29 cellular contexts compared by ENCODE assay signal in the genomic region with DNA sequence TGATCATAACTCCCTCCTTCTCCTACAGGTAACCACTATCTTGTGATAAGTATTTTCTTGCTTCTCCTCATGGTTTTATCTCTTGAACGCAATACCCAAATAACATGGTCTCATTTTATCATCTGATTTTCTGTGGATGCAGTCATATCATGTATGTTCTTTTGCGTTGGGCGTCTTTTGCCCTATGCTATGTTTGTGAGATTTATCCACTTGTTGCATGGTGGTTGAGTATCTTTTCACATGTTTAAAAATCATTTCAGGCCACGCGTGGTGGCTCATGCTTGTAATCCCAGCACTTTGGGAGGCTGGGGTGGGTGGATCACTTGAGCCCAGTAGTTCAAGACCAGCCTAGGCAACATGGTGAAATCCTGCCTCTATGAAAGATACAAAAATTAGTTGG. TPM values are rescaled to one million over a fixed set of nuclear protein-coding genes. Genes with fewer than 3 reads are reported as not detected.
"Had no signal": no experiment of that assay in that cellular context is flagged by ENCODE, and none has a peak within 500 bp of the region (broad histone marks: within the 10 kb centered on the region; RNA-seq: fewer than 3 reads in every experiment).

No MANE protein-coding gene starts in this region.

- H3K9me3 ChIP-seq: suprapubic skin, testis, thoracic aorta, thyroid gland, transverse colon, upper lobe of left lung, upper lobe of right lung, uterus, vagina had no signal

- H3K4me3 ChIP-seq: stomach, suprapubic skin, testis, thoracic aorta, thyroid gland, tibial artery, tibial nerve, transverse colon, upper lobe of left lung, upper lobe of right lung, uterus, vagina had no signal

- ATAC-seq: stimulated activated effector memory CD8-positive, alpha-beta T cell treated with anti-CD3 and anti-CD28 coated beads, Interleukin-12 subunit alpha, Interleukin-12 subunit beta, amount 100 ng/mL, for 72 hours; stimulated activated memory B cell treated with anti-CD40 and anti-IgM and Interleukin-4, amounts not matched to agents 10 μg/mL and 1 μg/mL and 100 μg/mL, for 72 hours; stimulated activated naive B cell treated with anti-CD40 and anti-IgM and Interleukin-4, amounts not matched to agents 10 μg/mL and 1 μg/mL and 100 μg/mL, for 72 hours; stimulated activated naive CD8-positive, alpha-beta T cell treated with anti-CD3 and anti-CD28 coated beads, Interleukin-15, amount 100 ng/mL, for 72 hours; stimulated activated naive CD8-positive, alpha-beta T cell treated with anti-CD3 and anti-CD28 coated beads, Interleukin-15, Interleukin-2, amounts not matched to agents 100 U/mL and 50 U/mL, for 24 hours; upper lobe of right lung had no signal

- H3K4me1 ChIP-seq: stomach, suprapubic skin, testis, thyroid gland, tibial artery, tibial nerve, transverse colon, upper lobe of left lung, upper lobe of right lung, uterus, vagina had no signal

- H3K27me3 ChIP-seq: testis, thyroid gland, transverse colon, upper lobe of left lung, uterus, vagina had no signal

- H3K36me3 ChIP-seq: stomach, suprapubic skin, thoracic aorta, thyroid gland, tibial artery, tibial nerve, transverse colon, upper lobe of left lung, upper lobe of right lung, uterus, vagina had no signal

- DNase-seq: stimulated activated CD4-positive, alpha-beta T cell treated with anti-CD3 and anti-CD28 coated beads, Interleukin-2, amount 100 ng/mL, for 48 hours; stimulated activated CD4-positive, alpha-beta T cell treated with anti-CD3 and anti-CD28 coated beads, Interleukin-4, amount 100 ng/mL, for 1 hour; stimulated activated CD4-positive, alpha-beta T cell treated with anti-CD3 and anti-CD28 coated beads, Interleukin-4, amount 100 ng/mL, for 24 hours; stimulated activated CD4-positive, alpha-beta T cell treated with anti-CD3 and anti-CD28 coated beads, Interleukin-4, amount 100 ng/mL, for 4 hours; stimulated activated CD8-positive, alpha-beta memory T cell treated with anti-CD3 and anti-CD28 coated beads, Interleukin-4, amount 100 ng/mL, for 48 hours; stimulated activated naive B cell treated with anti-CD40 and anti-IgM and Interleukin-4, amounts not matched to agents 10 μg/mL and 1 μg/mL and 100 μg/mL, for 72 hours; stimulated activated naive CD4-positive, alpha-beta T cell; stimulated activated naive CD4-positive, alpha-beta T cell treated with Interleukin-2 at 50 U/mL for 16 hours; stimulated activated naive CD8-positive, alpha-beta T cell treated with anti-CD3 and anti-CD28 coated beads, Interleukin-15, amount 100 ng/mL, for 72 hours; stimulated activated naive CD8-positive, alpha-beta T cell treated with anti-CD3 and anti-CD28 coated beads, Interleukin-15, Interleukin-2, amounts not matched to agents 100 U/mL and 50 U/mL, for 24 hours; stomach; substantia nigra; testis; thyroid gland; tibial artery; transverse colon; trophoblast cell; upper lobe of left lung; upper lobe of right lung; uterus had no signal

- H3K27ac ChIP-seq: stomach, suprapubic skin, testis, thoracic aorta, thyroid gland, tibial artery, tibial nerve, transverse colon, upper lobe of left lung, upper lobe of right lung, uterus, vagina had no signal

RNA-seq across cellular contexts. Expression of gene PADI3, which starts 15.6 kb away (rescaled TPM):
- total RNA-seq: stomach, subcutaneous adipose tissue, temporal lobe, thoracic aorta, thyroid gland, tibial nerve, transverse colon, upper lobe of left lung, upper lobe of right lung, uterus had no signal

RNA-seq across cellular contexts. Expression of gene PADI4, which starts 43.5 kb away (rescaled TPM):
- total RNA-seq: tibial nerve, transverse colon, urinary bladder had no signal

RNA-seq across cellular contexts. Expression of gene PADI1, which starts 59.5 kb away (rescaled TPM):
- total RNA-seq: subcutaneous adipose tissue, temporal lobe, thyroid gland, tibial nerve, upper lobe of left lung, upper lobe of right lung had no signal
